ENCODE assay signal across 8 cellular contexts in the genomic region with DNA sequence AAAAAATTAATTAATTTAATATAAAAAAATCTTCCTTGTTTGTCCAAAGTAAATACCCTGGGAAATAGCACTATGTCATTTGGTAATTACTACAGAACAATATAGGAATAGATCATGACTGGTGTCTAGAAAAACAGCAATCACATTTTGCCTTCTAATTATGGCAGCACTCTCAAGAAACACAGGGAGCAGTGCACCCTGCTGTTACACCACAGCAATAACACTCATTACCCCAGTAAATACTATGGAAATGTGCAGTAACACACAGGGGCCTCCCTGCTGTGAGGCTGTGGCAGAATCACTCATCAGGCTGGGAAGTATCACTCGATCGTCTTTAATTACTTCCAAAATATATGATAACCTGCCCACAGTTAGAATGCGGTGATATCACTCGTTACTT.
DNase-seq lines count a peak whose midpoint lies in the region; ATAC-seq, FAIRE-seq and TF ChIP-seq lines count a peak whose summit lies in the region.
"Had no signal": no experiment of that assay in that cellular context is flagged by ENCODE, and none has a peak within 500 bp of the region (broad histone marks: within the 10 kb centered on the region; RNA-seq: fewer than 3 reads in every experiment).

No MANE protein-coding gene starts in this region.

- no peak overlapping the region for H2AFZ ChIP-seq in OCI-LY1 (ENCODE audit: low read length)
- H2AFZ ChIP-seq in hepatocyte = no peak overlapping the region

- FAIRE-seq in GM12891 (lab: Jason Lieb, UNC) = peak; percentile 33

- DNase-seq in GM12891 (ENCODE audit: insufficient read length, low spot score) = no peak
- peak; percentile 34 for DNase-seq in hepatocyte (ENCODE audit: low spot score)
- no peak for DNase-seq in activated naive CD4-positive, alpha-beta T cell treated with anti-CD3 and anti-CD28 coated beads for 36 hours
- DNase-seq in cerebellar cortex (ENCODE audit: low spot score) = no peak
- DNase-seq in T1000 (lab: John Stamatoyannopoulos, UW) = no peak
- DNase-seq: naive B cell had no signal

- H3K36me3 ChIP-seq in OCI-LY1 (ENCODE audit: insufficient read depth, low read length) (no peaks in the 10 kb centered on the region), hepatocyte (replicated peaks; ENCODE audit: insufficient read depth, low read depth) (no peaks in the 10 kb centered on the region)

- no peaks in the 10 kb centered on the region for H3K4me1 ChIP-seq in OCI-LY1 (ENCODE audit: insufficient read depth, low read length, severe bottlenecking)
- H3K4me1 ChIP-seq in hepatocyte (ENCODE audit: insufficient read depth) = no peaks in the 10 kb centered on the region

- H3K4me2 ChIP-seq in OCI-LY1 (ENCODE audit: low read length) = no peak overlapping the region
- H3K4me2 ChIP-seq in hepatocyte = no peak overlapping the region

- H3K27me3 Mint-ChIP-seq in activated naive CD4-positive, alpha-beta T cell treated with anti-CD3 and anti-CD28 coated beads for 36 hours (ENCODE audit: low read depth) = no peaks in the 10 kb centered on the region
- H3K27me3 Mint-ChIP-seq: naive B cell had no signal

- no peaks in the 10 kb centered on the region for H3K4me1 Mint-ChIP-seq in activated naive CD4-positive, alpha-beta T cell treated with anti-CD3 and anti-CD28 coated beads for 36 hours (ENCODE audit: low read depth)
- H3K4me1 Mint-ChIP-seq: naive B cell had no signal

- H4K20me1 ChIP-seq in OCI-LY1 (ENCODE audit: insufficient read depth, low read length) = no peaks in the 10 kb centered on the region
- no peaks in the 10 kb centered on the region for H4K20me1 ChIP-seq in hepatocyte (ENCODE audit: insufficient read depth, poor library complexity, severe bottlenecking)

- H3K27me3 ChIP-seq in OCI-LY1 (ENCODE audit: insufficient read depth, low read length) = no peaks in the 10 kb centered on the region
- no peaks in the 10 kb centered on the region for H3K27me3 ChIP-seq in hepatocyte

- intact Hi-C loops in activated naive CD4-positive, alpha-beta T cell treated with anti-CD3 and anti-CD28 coated beads for 36 hours (cut with micrococcal nuclease) = no loop called here

- H3K9me2 ChIP-seq in OCI-LY1 (ENCODE audit: low read depth, low read length) (no peaks in the 10 kb centered on the region), hepatocyte (replicated peaks; ENCODE audit: insufficient read depth) (no peaks in the 10 kb centered on the region)

- peaks cover 6% of the 10 kb centered on the region for H3K9me3 Mint-ChIP-seq in activated naive CD4-positive, alpha-beta T cell treated with anti-CD3 and anti-CD28 coated beads for 36 hours

- H3F3A ChIP-seq in OCI-LY1 (ENCODE audit: insufficient read depth, low read length) = no peaks in the 10 kb centered on the region

- no peak overlapping the region for H3K4me3 Mint-ChIP-seq in activated naive CD4-positive, alpha-beta T cell treated with anti-CD3 and anti-CD28 coated beads for 36 hours
- H3K4me3 Mint-ChIP-seq: naive B cell had no signal

- ATAC-seq in HG03442 (IDR thresholded peaks at IDR 0.05; ENCODE audit: unreplicated experiment) = peak; percentile 74

- no peak for TF ChIP-seq POLR2A in GM12891 (IDR thresholded peaks at IDR 0.05; ENCODE audit: low read depth, low read length)

- 66% methylated on average over 4 of the region's 4 CpGs for WGBS in hepatocyte (ENCODE audit: low lambda C conversion rate, missing lambda C conversion rate)

- H3K9me3 ChIP-seq in OCI-LY1 (ENCODE audit: low read length) (no peaks in the 10 kb centered on the region), hepatocyte (ENCODE audit: low read depth) (no peaks in the 10 kb centered on the region)

- CTCF ChIA-PET in activated naive CD4-positive, alpha-beta T cell treated with anti-CD3 and anti-CD28 coated beads for 36 hours (lab: Charles Lee) = no interaction called here

- no peaks in the 10 kb centered on the region for H3K36me3 Mint-ChIP-seq in activated naive CD4-positive, alpha-beta T cell treated with anti-CD3 and anti-CD28 coated beads for 36 hours (ENCODE audit: low read depth)
- H3K36me3 Mint-ChIP-seq: naive B cell had no signal

- H3K27ac ChIP-seq in OCI-LY1 (ENCODE audit: low read depth, low read length, poor library complexity, severe bottlenecking) = no peak overlapping the region
- no peak overlapping the region for H3K27ac ChIP-seq in hepatocyte

- no peak overlapping the region for H3K27ac Mint-ChIP-seq in activated naive CD4-positive, alpha-beta T cell treated with anti-CD3 and anti-CD28 coated beads for 36 hours
- H3K27ac Mint-ChIP-seq: naive B cell had no signal

- no peak overlapping the region for H3K4me3 ChIP-seq in OCI-LY1 (ENCODE audit: low read depth, low read length, poor library complexity, severe bottlenecking)
- H3K4me3 ChIP-seq in hepatocyte = no peak overlapping the region

- no peak overlapping the region for H3K9ac ChIP-seq in OCI-LY1 (ENCODE audit: low read length)

- H3K79me2 ChIP-seq in OCI-LY1 (ENCODE audit: insufficient read depth, low read length) (no peaks in the 10 kb centered on the region), hepatocyte (no peaks in the 10 kb centered on the region)

- TF ChIP-seq CTCF in OCI-LY1 (IDR thresholded peaks at IDR 0.05; ENCODE audit: low read length) = peak; percentile 19; the same call in 1 of the 2 replicates
- TF ChIP-seq CTCF in hepatocyte (IDR thresholded peaks at IDR 0.05; ENCODE audit: poor library complexity) = peak; percentile 53

TF ChIP-seq in GM12891, 5 proteins besides CTCF, POLR2A, EP300 and RAD21:
- no peak for TF ChIP-seq POLR2AphosphoS5 (IDR thresholded peaks at IDR 0.05; ENCODE audit: low read depth, low read length)
- TF ChIP-seq PAX5 (IDR thresholded peaks at IDR 0.05; ENCODE audit: insufficient read depth, low read length, severe bottlenecking) = no peak
- no peak for TF ChIP-seq TAF1 (IDR thresholded peaks at IDR 0.05; ENCODE audit: low read depth, low read length)
- no peak for TF ChIP-seq POU2F2 (IDR thresholded peaks at IDR 0.05; ENCODE audit: low read depth, low read length)
- TF ChIP-seq SPI1 (IDR thresholded peaks at IDR 0.05; ENCODE audit: low read depth, low read length) = no peak
TF ChIP-seq in GM12891: peak in this region for 0.
